18 cellular contexts compared by ENCODE assay signal in genomic region chr2:111707700-111708099, GRCh38.
DNase-seq lines count a peak whose midpoint lies in the region; ATAC-seq and TF ChIP-seq lines count a peak whose summit lies in the region.
"Had no signal": no experiment of that assay in that cellular context is flagged by ENCODE, and none has a peak within 500 bp of the region (broad histone marks: within the 10 kb centered on the region; RNA-seq: fewer than 3 reads in every experiment).

No MANE protein-coding gene starts in this region.

- POLR2A ChIA-PET in MCF 10A (lab: Yijun Ruan, JAX) = no interaction called here

- dilution Hi-C loops in mammary epithelial cell (cut with HindIII; ENCODE audit: low sequenced_read_pairs) = no loop called here

- peaks cover 40% of the 10 kb centered on the region for H3F3A ChIP-seq in neural progenitor cell (ENCODE audit: low read depth)

- TF ChIP-seq CTCF in MCF 10A (IDR thresholded peaks at IDR 0.05; ENCODE audit: unreplicated experiment) (no peak), mammary epithelial cell (conservative IDR thresholded peaks at IDR 0.05 in 1 of 2, IDR thresholded peaks at IDR 0.05 in 1 of 2; ENCODE audit: extremely low read depth in 1 of 2, insufficient read depth in 1 of 2, low read depth in 1 of 2, low read length in 2 of 2) (no peak), neural progenitor cell (IDR thresholded peaks at IDR 0.05) (no peak)

- H2AFZ ChIP-seq in mammary epithelial cell (ENCODE audit: low read depth, low read length) = no peak overlapping the region
- H2AFZ ChIP-seq in neural progenitor cell (replicated peaks) = no peak overlapping the region

- H3K27ac Mint-ChIP-seq in MCF 10A (ENCODE audit: low read depth, unreplicated experiment) = peak overlapping the region; percentile 59
- H3K27ac Mint-ChIP-seq in neural progenitor cell = peak overlapping the region; percentile 25

- H3K79me2 ChIP-seq in mammary epithelial cell (ENCODE audit: insufficient read depth, low read length) = no peaks in the 10 kb centered on the region
- no peaks in the 10 kb centered on the region for H3K79me2 ChIP-seq in neural progenitor cell (ENCODE audit: low read depth)

- peaks cover 2% of the 10 kb centered on the region for H3K9me3 ChIP-seq in mammary epithelial cell (replicated peaks; ENCODE audit: insufficient read depth, low read length)
- H3K9me3 ChIP-seq in neural progenitor cell (ENCODE audit: low read depth) = no peaks in the 10 kb centered on the region
- H3K9me3 ChIP-seq: Peyer's patch, SK-N-SH had no signal

- in situ Hi-C loops in mammary epithelial cell (cut with MboI; ENCODE audit: low sequenced_read_pairs in 2 of 2) = loop anchor here in 1 of 2 donors (25.0 kb wide), 1 partner anchor 895 kb away; no protein-coding TSS in a partner anchor

- no peaks in the 10 kb centered on the region for H3K9me3 Mint-ChIP-seq in MCF 10A (ENCODE audit: unreplicated experiment)
- peaks cover 4% of the 10 kb centered on the region for H3K9me3 Mint-ChIP-seq in neural progenitor cell

- H4K20me1 ChIP-seq in mammary epithelial cell (ENCODE audit: insufficient read depth, low read length) (no peaks in the 10 kb centered on the region), neural progenitor cell (ENCODE audit: low read depth) (no peaks in the 10 kb centered on the region)

- no peak for ATAC-seq in GM21447 (IDR thresholded peaks at IDR 0.05; ENCODE audit: unreplicated experiment)
- ATAC-seq in HG03095 (IDR thresholded peaks at IDR 0.05; ENCODE audit: unreplicated experiment) = no peak
- no peak for ATAC-seq in HG03097 (IDR thresholded peaks at IDR 0.05; ENCODE audit: low FRiP score, unreplicated experiment)

- CTCF ChIA-PET in MCF 10A (lab: Yijun Ruan, JAX) (no interaction called here), mammary epithelial cell (lab: Charles Lee; ENCODE audit: low non-redundant PET) (no interaction called here)

- H3K4me1 Mint-ChIP-seq in MCF 10A (ENCODE audit: insufficient read depth, unreplicated experiment) = peaks cover 36% of the 10 kb centered on the region
- H3K4me1 Mint-ChIP-seq in neural progenitor cell = peaks cover 40% of the 10 kb centered on the region

- no peak overlapping the region for H3K4me3 ChIP-seq in mammary epithelial cell (replicated peaks in 1 of 3; ENCODE audit: insufficient read depth in 1 of 3, low read depth in 2 of 3, low read length in 3 of 3)
- H3K4me3 ChIP-seq in neural progenitor cell = no peak overlapping the region
- H3K4me3 ChIP-seq: Peyer's patch had no signal

- H3K4me2 ChIP-seq in mammary epithelial cell (ENCODE audit: insufficient read depth, low read depth, low read length) (no peak overlapping the region), neural progenitor cell (no peak overlapping the region)
- H3K4me2 ChIP-seq: SK-N-SH had no signal

- intact Hi-C loops in MCF 10A (cut with micrococcal nuclease) = no loop called here
- intact Hi-C loops in mammary epithelial cell (cut with micrococcal nuclease) = no loop called here

- WGBS in mammary epithelial cell (ENCODE audit: low coverage, missing lambda C conversion rate) = 91% methylated on average over 6 of the region's 7 CpGs

- H3K4me3 Mint-ChIP-seq in MCF 10A (ENCODE audit: unreplicated experiment) (no peak overlapping the region), neural progenitor cell (no peak overlapping the region)
- H3K4me3 Mint-ChIP-seq: CD4-positive, CD25-positive, alpha-beta regulatory T cell had no signal

- no peaks in the 10 kb centered on the region for H3K36me3 Mint-ChIP-seq in MCF 10A (ENCODE audit: insufficient read depth, unreplicated experiment)
- H3K36me3 Mint-ChIP-seq in neural progenitor cell = no peaks in the 10 kb centered on the region
- H3K36me3 Mint-ChIP-seq: CD4-positive, CD25-positive, alpha-beta regulatory T cell had no signal

- H3K27me3 ChIP-seq in mammary epithelial cell (ENCODE audit: insufficient read depth, low read length) = peaks cover 3% of the 10 kb centered on the region
- H3K27me3 ChIP-seq in neural progenitor cell = no peaks in the 10 kb centered on the region
- H3K27me3 ChIP-seq: Peyer's patch had no signal

- H3K27me3 Mint-ChIP-seq in MCF 10A (ENCODE audit: insufficient read depth, unreplicated experiment) (no peaks in the 10 kb centered on the region), neural progenitor cell (ENCODE audit: insufficient read depth, low read depth) (peaks cover 10% of the 10 kb centered on the region)
- H3K27me3 Mint-ChIP-seq: CD4-positive, CD25-positive, alpha-beta regulatory T cell had no signal

- DNase-seq in MCF 10A (ENCODE audit: unreplicated experiment) (no peak), mammary epithelial cell (no peak), RPMI8226 (peak; percentile 78), neural progenitor cell (ENCODE audit: low spot score) (no peak)
- DNase-seq: Caco-2; CD4-positive, CD25-positive, alpha-beta regulatory T cell; HCEC 1CT; NCI-H1048; NCI-H1436 treated with DMSO at 0.1 percent for 48 hours; NCI-H2081 treated with DMSO at 0.1 percent for 48 hours; NCI-H510A; NCI-H82; Peyer's patch; SHP77; SK-N-SH had no signal

- H3K36me3 ChIP-seq in mammary epithelial cell (ENCODE audit: insufficient read depth, low read length) (no peaks in the 10 kb centered on the region), neural progenitor cell (no peaks in the 10 kb centered on the region)
- H3K36me3 ChIP-seq: Peyer's patch had no signal

- BruUV-seq in MCF 10A (replicated peaks; lab: Mats Ljungman, UMichigan) (no TSS peak), mammary epithelial cell (replicated peaks; lab: Mats Ljungman, UMichigan) (no TSS peak)

- no peak overlapping the region for H3K27ac ChIP-seq in mammary epithelial cell (ENCODE audit: insufficient read depth, low read depth, low read length)
- H3K27ac ChIP-seq in neural progenitor cell = no peak overlapping the region
- H3K27ac ChIP-seq: Peyer's patch had no signal

- peaks cover 28% of the 10 kb centered on the region for H3K4me1 ChIP-seq in mammary epithelial cell (ENCODE audit: insufficient read depth, low read length)
- H3K4me1 ChIP-seq in neural progenitor cell = peaks cover 66% of the 10 kb centered on the region

- H3K9ac ChIP-seq in mammary epithelial cell (ENCODE audit: insufficient read depth, low read length) (no peak overlapping the region), neural progenitor cell (no peak overlapping the region)
- H3K9ac ChIP-seq: SK-N-SH had no signal
